15 cellular contexts compared by ENCODE assay signal in the genomic region with DNA sequence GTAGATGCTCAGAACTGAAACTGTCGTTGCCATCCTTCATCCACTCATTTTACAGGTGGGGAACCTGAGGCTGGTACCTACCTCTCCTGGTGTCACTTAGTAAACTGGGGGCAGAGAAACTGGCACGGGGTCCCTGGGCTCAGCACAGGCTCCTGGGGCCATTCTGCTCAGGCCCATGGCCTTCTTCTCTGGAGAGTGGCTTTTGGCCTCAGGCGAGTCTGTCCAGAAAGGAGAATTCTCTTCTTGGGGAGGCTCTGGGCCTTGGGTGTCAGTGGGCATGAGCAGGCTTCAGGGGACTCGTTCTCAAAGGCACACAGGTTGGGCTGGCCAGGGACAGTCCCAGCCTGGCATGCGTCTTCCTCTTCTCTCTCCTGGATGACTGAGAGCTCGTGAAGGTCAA. TPM values are rescaled to one million over a fixed set of nuclear protein-coding genes. Genes with fewer than 3 reads are reported as not detected.
"Had no signal": no experiment of that assay in that cellular context is flagged by ENCODE, and none has a peak within 500 bp of the region (broad histone marks: within the 10 kb centered on the region; RNA-seq: fewer than 3 reads in every experiment).

No MANE protein-coding gene starts in this region.

- H3K27ac ChIP-seq: colonic mucosa, neutrophil, suprapubic skin, upper lobe of left lung had no signal

- H3K27me3 ChIP-seq: colonic mucosa, suprapubic skin, upper lobe of left lung had no signal

- DNase-seq: activated CD4-positive, alpha-beta T cell treated with anti-CD3 and anti-CD28 coated beads for 1 hour; activated CD4-positive, alpha-beta T cell treated with anti-CD3 and anti-CD28 coated beads, Interleukin-2, amount 50 U/mL, for 4 hours; activated naive CD4-positive, alpha-beta T cell treated with anti-CD3 and anti-CD28 coated beads, Interleukin-2, amount 50 U/mL, for 16 hours; caudate nucleus; colonic mucosa; naive thymus-derived CD8-positive, alpha-beta T cell; retina; stimulated activated CD4-positive, alpha-beta T cell treated with anti-CD3 and anti-CD28 coated beads, Interleukin-4, amount 100 ng/mL, for 24 hours; stimulated activated naive CD8-positive, alpha-beta T cell treated with anti-CD3 and anti-CD28 coated beads, Interleukin-15, Interleukin-2, amounts not matched to agents 100 U/mL and 50 U/mL, for 24 hours; upper lobe of left lung had no signal

- H3K9me3 ChIP-seq: colonic mucosa, neutrophil, suprapubic skin, upper lobe of left lung had no signal

- H3K4me3 ChIP-seq: colonic mucosa, suprapubic skin, upper lobe of left lung had no signal

- H3K36me3 Mint-ChIP-seq: memory B cell; naive thymus-derived CD8-positive, alpha-beta T cell had no signal

- ATAC-seq: left ventricle myocardium superior; naive thymus-derived CD8-positive, alpha-beta T cell; stimulated activated naive CD8-positive, alpha-beta T cell treated with anti-CD3 and anti-CD28 coated beads, Interleukin-15, Interleukin-2, amounts not matched to agents 100 U/mL and 50 U/mL, for 24 hours had no signal

- H3K36me3 ChIP-seq: colonic mucosa, neutrophil, suprapubic skin, upper lobe of left lung had no signal

- H3K4me1 ChIP-seq: colonic mucosa had no signal

- H3K4me3 Mint-ChIP-seq: memory B cell; naive thymus-derived CD8-positive, alpha-beta T cell had no signal

- H3K27ac Mint-ChIP-seq: activated T-helper 2 cell treated with anti-CD3 and anti-CD28 coated beads, Interferon-gamma antibody, Interleukin-2, Interleukin-4, amounts not matched to agents 10 μg/mL and 5 μg/mL and 100 μg/mL, durations not matched to agents 14 hours and 24 hours and 36 hours; memory B cell; naive thymus-derived CD8-positive, alpha-beta T cell had no signal

RNA-seq across cellular contexts. Expression of a gene that starts 24.6 kb away (rescaled TPM):
- total RNA-seq: activated T-helper 2 cell treated with anti-CD3 and anti-CD28 coated beads, Interferon-gamma antibody, Interleukin-2, Interleukin-4, amounts not matched to agents 10 μg/mL and 5 μg/mL and 100 μg/mL, durations not matched to agents 14 hours and 24 hours and 36 hours had no signal
- polyA plus RNA-seq: naive thymus-derived CD8-positive, alpha-beta T cell had no signal
